19 cellular contexts compared by ENCODE assay signal in the genomic region with DNA sequence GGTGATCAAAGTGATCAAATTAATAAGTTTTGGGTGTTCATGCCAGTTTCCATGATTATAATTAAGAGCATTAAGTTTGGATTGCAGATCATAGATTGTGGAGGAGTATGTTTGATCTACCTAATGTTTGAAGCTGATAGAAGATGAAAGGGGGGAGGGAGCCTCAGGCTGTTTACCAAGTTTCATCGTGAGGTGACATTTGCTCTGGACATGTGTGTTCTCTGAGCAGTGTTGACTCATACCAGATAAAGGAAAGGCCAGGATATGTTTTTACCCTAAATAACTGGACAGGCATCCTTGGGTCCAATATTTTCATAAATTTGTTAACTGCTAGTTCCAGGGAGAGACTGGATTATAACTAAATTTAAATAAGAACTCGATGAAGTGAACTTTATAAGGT.
"Had no signal": no experiment of that assay in that cellular context is flagged by ENCODE, and none has a peak within 500 bp of the region (broad histone marks: within the 10 kb centered on the region; RNA-seq: fewer than 3 reads in every experiment).

No MANE protein-coding gene starts in this region.

- H3K27ac ChIP-seq: adrenal gland, left lung, prostate gland, right atrium auricular region, uterus had no signal

- H3K4me1 ChIP-seq: prostate gland had no signal

- H3K9me3 Mint-ChIP-seq: activated T-cell treated with anti-CD3 and anti-CD28 coated beads, Interleukin-2, amount 50 U/mL, for 24 hours; activated T-helper 17 cell treated with anti-CD3 and anti-CD28 coated beads, Interleukin-2, amount 50 U/mL, for 72 hours; stimulated activated naive CD8-positive, alpha-beta T cell treated with anti-CD3 and anti-CD28 coated beads, Interleukin-15, Interleukin-2, amounts not matched to agents 100 ng/mL and 50 ng/mL, for 24 hours had no signal

- H3K36me3 ChIP-seq: adrenal gland, left lung, prostate gland, right atrium auricular region, uterus had no signal

- H3K4me3 Mint-ChIP-seq: activated naive CD8-positive, alpha-beta T cell; activated T-cell treated with anti-CD3 and anti-CD28 coated beads, Interleukin-2, amount 50 U/mL, for 24 hours; activated T-helper 17 cell treated with anti-CD3 and anti-CD28 coated beads, Interleukin-2, amount 50 U/mL, for 72 hours; immature natural killer cell; natural killer cell; stimulated activated naive CD8-positive, alpha-beta T cell treated with anti-CD3 and anti-CD28 coated beads, Interleukin-15, Interleukin-2, amounts not matched to agents 100 ng/mL and 50 ng/mL, for 24 hours had no signal

- H3K9me3 ChIP-seq: adrenal gland, prostate gland, right atrium auricular region, uterus had no signal

- H3K27ac Mint-ChIP-seq: activated naive CD8-positive, alpha-beta T cell; activated T-cell treated with anti-CD3 and anti-CD28 coated beads, Interleukin-2, amount 50 U/mL, for 24 hours; activated T-helper 17 cell treated with anti-CD3 and anti-CD28 coated beads, Interleukin-2, amount 50 U/mL, for 72 hours; immature natural killer cell; natural killer cell; stimulated activated naive CD8-positive, alpha-beta T cell treated with anti-CD3 and anti-CD28 coated beads, Interleukin-15, Interleukin-2, amounts not matched to agents 100 ng/mL and 50 ng/mL, for 24 hours had no signal

- DNase-seq: activated CD4-positive, alpha-beta T cell treated with anti-CD3 and anti-CD28 coated beads for 1 hour; activated CD8-positive, alpha-beta memory T cell treated with anti-CD3 and anti-CD28 coated beads, Interleukin-2, amount 50 U/mL, for 4 hours; activated T-cell treated with anti-CD3 and anti-CD28 coated beads, Interleukin-2, amount 50 U/mL, for 24 hours; adrenal gland; effector CD4-positive, alpha-beta T cell; foreskin melanocyte; immature natural killer cell; kidney glomerular epithelial cell; left lung; midbrain; natural killer cell; stimulated activated CD4-positive, alpha-beta T cell treated with anti-CD3 and anti-CD28 coated beads, Interleukin-4, amount 100 ng/mL, for 4 hours; T-helper 1 cell; uterus had no signal

- H3K4me3 ChIP-seq: adrenal gland, left lung, prostate gland, right atrium auricular region, uterus had no signal

- H3K27me3 ChIP-seq: adrenal gland, right atrium auricular region, uterus had no signal
